ENCODE assay signal across 11 cellular contexts in the genomic region with DNA sequence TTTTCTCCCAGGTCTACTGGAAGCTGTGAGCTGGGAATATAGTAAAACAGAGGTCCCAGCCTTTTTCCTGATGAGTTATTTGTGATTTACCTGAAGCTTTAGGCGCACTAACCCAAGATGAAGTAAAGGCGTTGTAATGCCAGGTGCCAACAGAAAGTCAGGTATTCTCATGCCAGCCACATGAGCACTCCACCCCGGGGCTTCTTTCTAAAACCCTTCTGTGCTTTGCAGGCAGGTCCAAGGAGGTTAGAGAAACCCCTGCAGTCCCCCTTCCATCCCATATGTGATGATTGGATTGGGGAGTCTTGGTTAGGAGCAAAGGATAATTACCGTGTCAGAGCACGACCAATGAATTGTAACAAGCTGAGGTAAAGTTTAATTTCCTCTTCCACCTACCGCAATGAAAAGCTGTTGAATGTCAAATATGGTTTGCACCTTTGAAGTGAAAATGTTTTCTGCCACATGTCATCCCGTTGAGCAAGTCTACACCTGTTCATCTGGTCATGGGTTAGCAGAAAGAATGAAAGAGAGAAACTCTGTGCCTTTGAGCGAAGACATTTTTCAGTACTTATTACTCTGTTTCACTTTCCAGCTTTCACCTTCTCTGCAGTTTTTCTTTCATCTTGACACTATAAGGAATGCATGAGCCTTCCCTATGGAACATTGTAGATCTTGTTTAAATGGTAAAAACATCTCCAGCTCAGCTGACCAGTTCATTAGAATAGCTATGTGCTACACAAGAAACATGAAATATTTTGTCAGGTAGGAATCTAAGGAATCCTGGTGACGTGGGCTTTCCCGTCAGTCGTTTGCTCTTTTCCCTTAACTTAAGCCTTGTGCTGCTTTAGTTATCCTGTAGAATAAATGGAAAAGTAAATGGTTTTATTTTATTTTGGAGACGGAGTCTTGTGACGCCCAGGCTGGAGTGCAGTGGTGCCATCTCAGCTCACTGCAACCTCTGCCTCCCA. TPM values are rescaled to one million over a fixed set of nuclear protein-coding genes. Genes with fewer than 3 reads are reported as not detected.
A peak's percentile ranks its signal among the peaks of the same experiment; 100 is the strongest.
DNase-seq lines count a peak whose midpoint lies in the region; ATAC-seq and TF ChIP-seq lines count a peak whose summit lies in the region.
"Had no signal": no experiment of that assay in that cellular context is flagged by ENCODE, and none has a peak within 500 bp of the region (broad histone marks: within the 10 kb centered on the region; RNA-seq: fewer than 3 reads in every experiment).

No MANE protein-coding gene starts in this region.

- DNase-seq in coronary artery (ENCODE audit: low spot score) (no peak), NCI-H187 treated with DMSO at 0.1 percent for 48 hours (lab: John Stamatoyannopoulos, UW) (no peak), NCI-H2196 treated with DMSO at 0.1 percent for 48 hours (lab: John Stamatoyannopoulos, UW; ENCODE audit: unreplicated experiment) (no peak), posterior cingulate gyrus (no peak)
- no peak for DNase-seq in activated naive CD8-positive, alpha-beta T cell treated with anti-CD3 and anti-CD28 coated beads, Interleukin-2, amount 50 U/mL, for 24 hours
- DNase-seq: NCI-H526; stimulated activated CD4-positive, alpha-beta T cell treated with anti-CD3 and anti-CD28 coated beads, Interleukin-4, amount 100 ng/mL, for 1 hour had no signal

- H3K9me3 ChIP-seq in skeletal muscle satellite cell (replicated peaks; ENCODE audit: low read length): no peaks in the 10 kb centered on the region

- H3K9me3 Mint-ChIP-seq in activated naive CD8-positive, alpha-beta T cell treated with anti-CD3 and anti-CD28 coated beads, Interleukin-2, amount 50 U/mL, for 24 hours: no peaks in the 10 kb centered on the region

- H3K36me3 Mint-ChIP-seq in activated naive CD8-positive, alpha-beta T cell treated with anti-CD3 and anti-CD28 coated beads, Interleukin-2, amount 50 U/mL, for 24 hours (ENCODE audit: low read depth): no peaks in the 10 kb centered on the region
- H3K36me3 Mint-ChIP-seq: activated naive CD8-positive, alpha-beta T cell had no signal

- H3K36me3 ChIP-seq in skeletal muscle satellite cell (ENCODE audit: insufficient read depth, low read length): peaks cover 15% of the 10 kb centered on the region

- peaks cover 1% of the 10 kb centered on the region for H3K4me1 Mint-ChIP-seq in activated naive CD8-positive, alpha-beta T cell treated with anti-CD3 and anti-CD28 coated beads, Interleukin-2, amount 50 U/mL, for 24 hours

- ATAC-seq in GM19463 (IDR thresholded peaks at IDR 0.05; ENCODE audit: unreplicated experiment) (peak; percentile 51), HG03280 (IDR thresholded peaks at IDR 0.05; ENCODE audit: unreplicated experiment) (peak; percentile 64)
- no peak for ATAC-seq in activated naive CD8-positive, alpha-beta T cell treated with anti-CD3 and anti-CD28 coated beads, Interleukin-2, amount 50 U/mL, for 24 hours

- H3K27ac ChIP-seq in coronary artery: peak overlapping the region; percentile 62 to 75

- peaks cover 9% of the 10 kb centered on the region for H3K27me3 Mint-ChIP-seq in activated naive CD8-positive, alpha-beta T cell treated with anti-CD3 and anti-CD28 coated beads, Interleukin-2, amount 50 U/mL, for 24 hours

- H3K9ac ChIP-seq in skeletal muscle satellite cell (ENCODE audit: low read depth, low read length): no peak overlapping the region

- H3K4me1 ChIP-seq in skeletal muscle satellite cell (ENCODE audit: control insufficient read depth, insufficient read depth, low read length): peaks cover 46% of the 10 kb centered on the region

- peak overlapping the region; percentile 24 for H3K4me3 ChIP-seq in coronary artery
- no peak overlapping the region for H3K4me3 ChIP-seq in skeletal muscle satellite cell (ENCODE audit: low read length)

- H3K27me3 ChIP-seq in skeletal muscle satellite cell (ENCODE audit: control insufficient read depth, insufficient read depth, low read length): no peaks in the 10 kb centered on the region

- peak overlapping the region; percentile 23 for H3K4me2 ChIP-seq in skeletal muscle satellite cell (ENCODE audit: low read length)

- H3K27ac Mint-ChIP-seq in activated naive CD8-positive, alpha-beta T cell treated with anti-CD3 and anti-CD28 coated beads, Interleukin-2, amount 50 U/mL, for 24 hours: no peak overlapping the region
- H3K27ac Mint-ChIP-seq: activated naive CD8-positive, alpha-beta T cell had no signal

- H3K4me3 Mint-ChIP-seq in activated naive CD8-positive, alpha-beta T cell treated with anti-CD3 and anti-CD28 coated beads, Interleukin-2, amount 50 U/mL, for 24 hours: no peak overlapping the region
- H3K4me3 Mint-ChIP-seq: activated naive CD8-positive, alpha-beta T cell had no signal

- TF ChIP-seq CTCF in coronary artery (IDR thresholded peaks at IDR 0.05): no peak

- intact Hi-C loops in posterior cingulate gyrus (cut with DNase I): no loop called here

RNA-seq across cellular contexts. Expression of gene SCHIP1, which starts 55.6 kb away (rescaled TPM):
- total RNA-seq in skeletal muscle satellite cell (2012; rRNA removed): 0.44 and 2.0 TPM in 2 replicates
